Comparison of ENCODE assay signal across 9 cellular contexts in the genomic region with DNA sequence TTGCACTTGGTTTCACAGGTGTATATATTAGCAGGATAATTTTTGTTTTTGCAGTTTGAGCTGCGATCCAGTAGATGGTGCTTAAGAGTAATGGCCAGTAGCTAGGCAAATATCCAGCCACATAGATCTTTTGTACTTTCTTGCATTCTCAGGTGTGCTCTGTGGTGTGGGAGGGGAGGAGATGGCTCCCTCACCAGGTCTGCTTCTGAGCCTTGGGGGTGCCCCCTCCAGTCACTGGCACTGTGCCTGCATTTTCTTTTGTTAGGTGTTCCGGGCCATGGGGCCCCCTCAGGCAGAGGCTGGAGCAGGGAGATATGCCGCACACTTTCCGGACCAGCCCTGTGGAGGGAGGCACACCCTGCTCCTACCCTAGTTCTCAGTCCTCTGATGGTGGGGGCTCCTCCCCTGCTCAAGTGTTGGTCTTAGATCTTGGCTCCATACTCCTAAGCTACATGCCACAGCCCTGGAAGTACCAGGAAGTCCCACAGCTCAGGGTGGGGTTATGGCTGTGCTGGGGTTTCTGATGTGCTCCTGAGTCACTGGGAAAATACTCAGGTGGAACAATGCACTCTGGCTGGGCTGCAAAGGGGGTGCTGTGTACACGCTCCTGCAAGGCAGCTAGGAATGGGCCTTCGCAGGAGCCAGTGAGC.
DNase-seq lines count a peak whose midpoint lies in the region; ATAC-seq and TF ChIP-seq lines count a peak whose summit lies in the region.
"Had no signal": no experiment of that assay in that cellular context is flagged by ENCODE, and none has a peak within 500 bp of the region (broad histone marks: within the 10 kb centered on the region; RNA-seq: fewer than 3 reads in every experiment).

No MANE protein-coding gene starts in this region.

- H3K4me3 ChIP-seq in Loucy (ENCODE audit: low read length, poor library complexity, severe bottlenecking) (no peak overlapping the region), brain microvascular endothelial cell (ENCODE audit: low read depth, low read length) (no peak overlapping the region), mesendoderm (ENCODE audit: low read length) (no peak overlapping the region)
- H3K4me3 ChIP-seq: thoracic aorta had no signal

- H3K4me1 ChIP-seq in Loucy (ENCODE audit: insufficient read depth, low read length, poor library complexity, severe bottlenecking) (no peaks in the 10 kb centered on the region), mesendoderm (ENCODE audit: control insufficient read depth, low read depth, low read length) (no peaks in the 10 kb centered on the region)

- no peak overlapping the region for H2BK120ac ChIP-seq in mesendoderm (ENCODE audit: low read depth, low read length)

- no CpG with 5 or more reads among the region's 6 CpGs for WGBS in mesendoderm (ENCODE audit: extremely low coverage, insufficient coverage, low lambda C conversion rate)

- H3K9ac ChIP-seq in Loucy (ENCODE audit: low read depth, low read length, poor library complexity, severe bottlenecking) (no peak overlapping the region), mesendoderm (ENCODE audit: low read length) (no peak overlapping the region)

- H3K23ac ChIP-seq in mesendoderm (ENCODE audit: low read length), result no peak overlapping the region

- H4K8ac ChIP-seq in mesendoderm (ENCODE audit: low read depth, low read length), result no peak overlapping the region

- no peak overlapping the region for H2BK15ac ChIP-seq in mesendoderm (replicated peaks; ENCODE audit: low read depth)

- H2BK5ac ChIP-seq in mesendoderm (ENCODE audit: low read length), result no peak overlapping the region

- H3K9me3 ChIP-seq in Loucy (ENCODE audit: insufficient read depth, low read depth, low read length), result no peaks in the 10 kb centered on the region
- H3K9me3 ChIP-seq: thoracic aorta had no signal

- H3K18ac ChIP-seq in mesendoderm (ENCODE audit: low read length), result no peak overlapping the region

- no peak for ATAC-seq in HG02798 (IDR thresholded peaks at IDR 0.05; ENCODE audit: poor library complexity, unreplicated experiment)

- H3K79me2 ChIP-seq in Loucy (ENCODE audit: insufficient read depth, low read length) (no peaks in the 10 kb centered on the region), mesendoderm (ENCODE audit: control insufficient read depth, insufficient read depth, low read length) (no peaks in the 10 kb centered on the region)

- H3K4ac ChIP-seq in mesendoderm (ENCODE audit: low read depth, low read length), result no peak overlapping the region

- H3K36me3 ChIP-seq in Loucy (ENCODE audit: insufficient read depth, low read length) (no peaks in the 10 kb centered on the region), brain microvascular endothelial cell (replicated peaks) (no peaks in the 10 kb centered on the region), mesendoderm (ENCODE audit: control insufficient read depth, insufficient read depth, low read length) (no peaks in the 10 kb centered on the region)
- H3K36me3 ChIP-seq: thoracic aorta had no signal

- H3K27me3 ChIP-seq in Loucy (ENCODE audit: insufficient read depth, low read length, poor library complexity, severe bottlenecking), result no peaks in the 10 kb centered on the region
- H3K27me3 ChIP-seq in brain microvascular endothelial cell (replicated peaks), result no peaks in the 10 kb centered on the region
- no peaks in the 10 kb centered on the region for H3K27me3 ChIP-seq in mesendoderm (ENCODE audit: insufficient read depth, low read length, poor library complexity)

- H2AK5ac ChIP-seq in mesendoderm (ENCODE audit: low read length), result no peak overlapping the region

- H3K4me2 ChIP-seq in Loucy (ENCODE audit: low read depth, low read length, poor library complexity, severe bottlenecking) (no peak overlapping the region), mesendoderm (ENCODE audit: low read length) (no peak overlapping the region)

- DNase-seq in Daoy (ENCODE audit: low read depth) (peak; percentile 66), brain microvascular endothelial cell (no peak), mesendoderm (peak; percentile 58), amniotic stem cell (lab: John Stamatoyannopoulos, UW) (no peak)
- no peak for DNase-seq in activated T-cell treated with anti-CD3 and anti-CD28 coated beads, Interleukin-2, amount 50 U/mL, for 1 hour
- DNase-seq in stimulated activated naive CD4-positive, alpha-beta T cell treated with Interleukin-2 at 50 U/mL for 16 hours (lab: John Stamatoyannopoulos, UW), result no peak

- H2AFZ ChIP-seq in Loucy (ENCODE audit: low read length), result no peak overlapping the region

- H3F3A ChIP-seq in Loucy (ENCODE audit: low read depth), result no peaks in the 10 kb centered on the region

- peak; percentile 74 for TF ChIP-seq CTCF in Loucy (conservative IDR thresholded peaks at IDR 0.05; ENCODE audit: low read length)
- TF ChIP-seq CTCF in brain microvascular endothelial cell (IDR thresholded peaks at IDR 0.05; ENCODE audit: low read depth, low read length, missing control alignments), result peak; percentile 65

- H3K9me2 ChIP-seq in Loucy (replicated peaks; ENCODE audit: low read depth, low read length), result no peaks in the 10 kb centered on the region

- no peaks in the 10 kb centered on the region for H3K79me1 ChIP-seq in mesendoderm (ENCODE audit: low read length)

- in situ Hi-C loops in brain microvascular endothelial cell (cut with HindIII; ENCODE audit: low pct_ligation_motif_present, low sequenced_read_pairs), result no loop called here

- H3K56ac ChIP-seq in mesendoderm (ENCODE audit: low read length), result no peak overlapping the region

- no peaks in the 10 kb centered on the region for H4K20me1 ChIP-seq in Loucy (ENCODE audit: insufficient read depth, low read length, poor library complexity, severe bottlenecking)

- H3K27ac ChIP-seq in brain microvascular endothelial cell, result no peak overlapping the region
- H3K27ac ChIP-seq in mesendoderm (ENCODE audit: low read depth, low read length), result no peak overlapping the region
- H3K27ac ChIP-seq: thoracic aorta had no signal

- no peak overlapping the region for H4K5ac ChIP-seq in mesendoderm (ENCODE audit: low read length)

Comparison
In these comparisons a context has a peak if more than half of its experiments do, and no peak if none do; other contexts are left out.
1. DNase-seq: peak in Daoy (single experiment) and mesendoderm (single experiment); none in brain microvascular endothelial cell (single experiment), activated T-cell treated with anti-CD3 and anti-CD28 coated beads, Interleukin-2, amount 50 U/mL, for 1 hour (single experiment), stimulated activated naive CD4-positive, alpha-beta T cell treated with Interleukin-2 at 50 U/mL for 16 hours (single experiment) and amniotic stem cell (single experiment).